ENCODE assay signal across 8 cellular contexts in the genomic region with DNA sequence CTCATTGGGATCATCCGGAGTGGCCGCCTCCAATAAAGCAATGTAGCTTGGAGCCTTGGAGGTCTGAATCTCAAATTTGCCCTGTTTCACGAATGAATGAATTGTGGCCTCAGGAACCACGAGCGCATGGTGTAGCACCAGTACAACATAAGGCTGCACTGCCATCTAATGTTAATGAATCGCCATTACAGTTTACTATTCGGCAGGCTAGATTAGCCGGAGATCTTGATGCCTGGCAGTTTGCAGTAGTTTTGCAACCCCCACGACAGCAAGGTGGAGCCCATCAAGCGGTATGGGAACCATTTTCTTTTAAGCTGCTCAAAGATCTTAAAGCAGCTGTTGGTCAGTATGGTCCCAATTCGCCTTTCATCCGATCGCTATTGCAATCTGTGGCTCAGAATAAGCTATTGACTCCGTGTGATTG. TPM values are rescaled to one million over a fixed set of nuclear protein-coding genes. Genes with fewer than 3 reads are reported as not detected.
DNase-seq lines count a peak whose midpoint lies in the region; ATAC-seq and TF ChIP-seq lines count a peak whose summit lies in the region.

No MANE protein-coding gene starts in this region.

- TF ChIP-seq CTCF in OCI-LY3 (IDR thresholded peaks at IDR 0.05; ENCODE audit: low read depth, low read length) (peak; percentile 60), natural killer cell (IDR thresholded peaks at IDR 0.05) (peak; percentile 81)

- no peaks in the 10 kb centered on the region for H3K36me3 Mint-ChIP-seq in activated T-helper 17 cell treated with anti-CD3 and anti-CD28 coated beads, Interleukin-2, amount 50 U/mL, for 72 hours (ENCODE audit: low read depth)
- H3K36me3 Mint-ChIP-seq in natural killer cell, result no peaks in the 10 kb centered on the region

- H3K9me3 ChIP-seq in OCI-LY3 (ENCODE audit: insufficient read depth, low read length), result no peaks in the 10 kb centered on the region

- peak overlapping the region; percentile 77 for H3K4me3 ChIP-seq in OCI-LY3 (ENCODE audit: low read length)

- no peaks in the 10 kb centered on the region for H3K4me1 Mint-ChIP-seq in activated T-helper 17 cell treated with anti-CD3 and anti-CD28 coated beads, Interleukin-2, amount 50 U/mL, for 72 hours
- H3K4me1 Mint-ChIP-seq in natural killer cell, result peaks cover 23 to 36% of the 10 kb centered on the region in 2 donors

- peaks cover 16% of the 10 kb centered on the region for H3K27me3 ChIP-seq in OCI-LY3 (ENCODE audit: low read depth, low read length)

- peak; percentile 90 for TF ChIP-seq RAD21 in Ishikawa (IDR thresholded peaks at IDR 0.05; ENCODE audit: low read depth)

- H3K27me3 Mint-ChIP-seq in activated T-helper 17 cell treated with anti-CD3 and anti-CD28 coated beads, Interleukin-2, amount 50 U/mL, for 72 hours, result peaks cover 30% of the 10 kb centered on the region
- H3K27me3 Mint-ChIP-seq in natural killer cell (ENCODE audit: low read depth in 2 of 2), result peaks cover 17 to 41% of the 10 kb centered on the region in 2 donors

- H3K4me3 Mint-ChIP-seq in activated T-helper 17 cell treated with anti-CD3 and anti-CD28 coated beads, Interleukin-2, amount 50 U/mL, for 72 hours, result no peak overlapping the region
- H3K4me3 Mint-ChIP-seq in natural killer cell, result peak overlapping the region; percentile 45

- peak; percentile 69 for DNase-seq in Daoy (ENCODE audit: low read depth)
- DNase-seq in fibroblast of the conjunctiva (ENCODE audit: low read depth), result peak; percentile 74
- DNase-seq in natural killer cell, result peak; percentile 31

- TF ChIP-seq EP300 in Ishikawa (IDR thresholded peaks at IDR 0.05; ENCODE audit: borderline replicate concordance), result no peak

- no peaks in the 10 kb centered on the region for H3K9me3 Mint-ChIP-seq in activated T-helper 17 cell treated with anti-CD3 and anti-CD28 coated beads, Interleukin-2, amount 50 U/mL, for 72 hours
- H3K9me3 Mint-ChIP-seq in natural killer cell, result no peaks in the 10 kb centered on the region

- H3K27ac ChIP-seq in OCI-LY3 (ENCODE audit: low read length), result no peak overlapping the region

- peak overlapping the region; percentile 59 for H3K9ac ChIP-seq in OCI-LY3 (ENCODE audit: low read length)

- peaks cover 32% of the 10 kb centered on the region for H3K4me1 ChIP-seq in OCI-LY3 (ENCODE audit: low read length)

- intact Hi-C loops in natural killer cell (cut with micrococcal nuclease), result loop anchor here (1.0 to 5.0 kb wide), 7 partner anchors 15 to 314 kb away; no protein-coding TSS in a partner anchor

- peak; percentile 76 for ATAC-seq in activated T-helper 17 cell treated with anti-CD3 and anti-CD28 coated beads, Interleukin-2, amount 50 U/mL, for 72 hours (replicated peaks)
- peak; percentile 83 to 90 (median 85) for ATAC-seq in natural killer cell
- ATAC-seq in HG02678 (IDR thresholded peaks at IDR 0.05; ENCODE audit: unreplicated experiment), result no peak
- ATAC-seq in HG03196 (IDR thresholded peaks at IDR 0.05; ENCODE audit: unreplicated experiment), result no peak

- H3K27ac Mint-ChIP-seq in activated T-helper 17 cell treated with anti-CD3 and anti-CD28 coated beads, Interleukin-2, amount 50 U/mL, for 72 hours, result no peak overlapping the region
- no peak overlapping the region for H3K27ac Mint-ChIP-seq in natural killer cell

- no peaks in the 10 kb centered on the region for H3K79me2 ChIP-seq in OCI-LY3 (ENCODE audit: low read length)

- H2AFZ ChIP-seq in OCI-LY3 (ENCODE audit: low read depth, low read length), result peak overlapping the region; percentile 97

- H4K20me1 ChIP-seq in OCI-LY3 (ENCODE audit: insufficient read depth, low read length), result no peaks in the 10 kb centered on the region

- H3K36me3 ChIP-seq in OCI-LY3 (replicated peaks; ENCODE audit: low read depth, low read length), result no peaks in the 10 kb centered on the region

- peak overlapping the region; percentile 86 for H3K4me2 ChIP-seq in OCI-LY3 (ENCODE audit: low read length)

TF ChIP-seq in Ishikawa, 13 proteins besides CTCF, POLR2A, EP300 and RAD21:
- TF ChIP-seq TEAD4 (IDR thresholded peaks at IDR 0.05) (no peak), CEBPB (IDR thresholded peaks at IDR 0.05) (peak; percentile 39; the same call in 1 of the 2 replicates), CREB1 (IDR thresholded peaks at IDR 0.05; ENCODE audit: low read depth) (no peak), YY1 (IDR thresholded peaks at IDR 0.05; ENCODE audit: low read depth) (0 out of 2 replicates have a peak, but pooled peaks have one; percentile 46), ZBTB7A (IDR thresholded peaks at IDR 0.05; ENCODE audit: low read depth) (no peak)
- TF ChIP-seq, protein P1, sequence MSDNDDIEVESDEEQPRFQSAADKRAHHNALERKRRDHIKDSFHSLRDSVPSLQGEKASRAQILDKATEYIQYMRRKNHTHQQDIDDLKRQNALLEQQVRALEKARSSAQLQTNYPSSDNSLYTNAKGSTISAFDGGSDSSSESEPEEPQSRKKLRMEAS (IDR thresholded peaks at IDR 0.05), result peak; percentile 51; the same call in 1 of the 2 replicates

RNA-seq across cellular contexts. Expression of a gene that starts 18.8 kb away (rescaled TPM):
- total RNA-seq in Daoy (2014; rRNA removed; shearing (Covaris generic)), result not detected in 2 replicates
- under 1 TPM in 1 of 2 donors, not detected in 1; 0.61 TPM for total RNA-seq in activated T-helper 17 cell treated with anti-CD3 and anti-CD28 coated beads, Interleukin-2, amount 50 U/mL, for 72 hours
- not detected for total RNA-seq in natural killer cell

RNA-seq across cellular contexts. Expression of a gene that starts 29.8 kb away (rescaled TPM):
- total RNA-seq in Daoy (2014; rRNA removed; shearing (Covaris generic)), result not detected in 2 replicates
- total RNA-seq in activated T-helper 17 cell treated with anti-CD3 and anti-CD28 coated beads, Interleukin-2, amount 50 U/mL, for 72 hours, result 1 to 10 TPM; 1.1 to 6.2 TPM
- total RNA-seq in natural killer cell, result under 1 TPM; 0.29 to 0.58 (median 0.56) TPM

RNA-seq across cellular contexts. Expression of a gene that starts 55.3 kb away (rescaled TPM):
- total RNA-seq in Daoy (2014; rRNA removed; shearing (Covaris generic)), result under 0.01 TPM in 1 of 2 replicates, not detected in the other
- total RNA-seq in activated T-helper 17 cell treated with anti-CD3 and anti-CD28 coated beads, Interleukin-2, amount 50 U/mL, for 72 hours, result under 1 TPM; 0.15 to 0.77 TPM
- total RNA-seq in natural killer cell, result not detected

Comparison
In these comparisons a context has a peak if more than half of its experiments do, and no peak if none do; other contexts are left out.
1. ATAC-seq: peak in activated T-helper 17 cell treated with anti-CD3 and anti-CD28 coated beads, Interleukin-2, amount 50 U/mL, for 72 hours (single experiment) and natural killer cell (3 of 3); none in HG02678 (single experiment) and HG03196 (single experiment).
2. Peak in every context shown above with its lines, with median percentiles within 50 percentile points of each other: DNase-seq.